9 cellular contexts compared by ENCODE assay signal in genomic region chr5:179061025-179061424, GRCh38. TPM values are rescaled to one million over a fixed set of nuclear protein-coding genes. Genes with fewer than 3 reads are reported as not detected.
DNase-seq lines count a peak whose midpoint lies in the region; ATAC-seq, FAIRE-seq and TF ChIP-seq lines count a peak whose summit lies in the region.
"Had no signal": no experiment of that assay in that cellular context is flagged by ENCODE, and none has a peak within 500 bp of the region (broad histone marks: within the 10 kb centered on the region; RNA-seq: fewer than 3 reads in every experiment).

No MANE protein-coding gene starts in this region.

- H3K27ac Mint-ChIP-seq in activated naive CD4-positive, alpha-beta T cell treated with anti-CD3 and anti-CD28 coated beads for 36 hours = peak overlapping the region; percentile 51

- CTCF ChIA-PET in activated naive CD4-positive, alpha-beta T cell treated with anti-CD3 and anti-CD28 coated beads for 36 hours (lab: Charles Lee) = no interaction called here

- no peak for TF ChIP-seq POLR2A in tibial nerve (IDR thresholded peaks at IDR 0.05)

- H3K9me3 ChIP-seq in mucosa of rectum (ENCODE audit: control insufficient read depth in 2 of 2, low read length in 2 of 2) (peaks cover 1 to 3% of the 10 kb centered on the region in 2 donors), tibial nerve (peaks cover 0 to 25% (median 3%) of the 10 kb centered on the region in 4 donors)

- H3K4me1 Mint-ChIP-seq in activated naive CD4-positive, alpha-beta T cell treated with anti-CD3 and anti-CD28 coated beads for 36 hours (ENCODE audit: low read depth) = peaks cover 15% of the 10 kb centered on the region

- ATAC-seq in HG03097 (IDR thresholded peaks at IDR 0.05; ENCODE audit: low FRiP score, unreplicated experiment) = no peak

- H3K36me3 Mint-ChIP-seq in activated naive CD4-positive, alpha-beta T cell treated with anti-CD3 and anti-CD28 coated beads for 36 hours (ENCODE audit: low read depth) = peaks cover 47% of the 10 kb centered on the region

- TF ChIP-seq EP300 in tibial nerve (IDR thresholded peaks at IDR 0.05) = no peak

- no peaks in the 10 kb centered on the region for H3K27me3 Mint-ChIP-seq in activated naive CD4-positive, alpha-beta T cell treated with anti-CD3 and anti-CD28 coated beads for 36 hours (ENCODE audit: low read depth)

- H3K36me3 ChIP-seq in mucosa of rectum (ENCODE audit: control insufficient read depth in 2 of 2, insufficient read depth in 2 of 2, low read length in 2 of 2) = peaks cover 2 to 3% of the 10 kb centered on the region in 2 donors
- peaks cover 0 to 43% (median 0%) of the 10 kb centered on the region in 3 donors for H3K36me3 ChIP-seq in tibial nerve

- intact Hi-C loops in activated naive CD4-positive, alpha-beta T cell treated with anti-CD3 and anti-CD28 coated beads for 36 hours (cut with micrococcal nuclease) = loop anchor here (2.0 kb wide), 2 partner anchors 82 to 166 kb away; partner anchors contain the start of gene ZFP2

- DNase-seq in activated naive CD4-positive, alpha-beta T cell treated with anti-CD3 and anti-CD28 coated beads for 36 hours = no peak
- DNase-seq in activated naive CD4-positive, alpha-beta T cell (lab: John Stamatoyannopoulos, UW) = no peak
- DNase-seq in choroid plexus epithelial cell (ENCODE audit: low read depth) (no peak), tibial nerve (ENCODE audit: low spot score in 2 of 2) (no peak), frontal cortex (ENCODE audit: low spot score in 2 of 2) (no peak), superior temporal gyrus (ENCODE audit: extremely low spot score) (no peak)
- DNase-seq: NCI-H1048 had no signal

- peak overlapping the region; percentile 87 for H3K4me3 Mint-ChIP-seq in activated naive CD4-positive, alpha-beta T cell treated with anti-CD3 and anti-CD28 coated beads for 36 hours

- FAIRE-seq in frontal cortex (lab: Jason Lieb, UNC) = no peak

- H3K27ac ChIP-seq in mucosa of rectum (ENCODE audit: low read depth in 2 of 2, low read length in 2 of 2) (no peak overlapping the region), tibial nerve (peak overlapping the region in 3 of 4 donors; percentile 78 to 87 (median 79))

- peaks cover 0 to 3% of the 10 kb centered on the region in 2 donors for H3K4me1 ChIP-seq in mucosa of rectum (ENCODE audit: control insufficient read depth in 2 of 2, insufficient read depth in 2 of 2, low read length in 2 of 2)
- H3K4me1 ChIP-seq in tibial nerve = peaks cover 0 to 18% (median 8%) of the 10 kb centered on the region in 4 donors

- H3K27me3 ChIP-seq in mucosa of rectum (ENCODE audit: control insufficient read depth in 2 of 2, insufficient read depth in 2 of 2, low read length in 2 of 2) = no peaks in the 10 kb centered on the region
- no peaks in the 10 kb centered on the region for H3K27me3 ChIP-seq in tibial nerve

- peak overlapping the region; percentile 82 for H3K4me3 ChIP-seq in choroid plexus epithelial cell (ENCODE audit: low read depth, low read length)
- peak overlapping the region; percentile 75 to 80 for H3K4me3 ChIP-seq in mucosa of rectum (ENCODE audit: low read length in 2 of 2)
- peak overlapping the region; percentile 79 to 91 (median 87) for H3K4me3 ChIP-seq in tibial nerve

- TF ChIP-seq CTCF in choroid plexus epithelial cell (conservative IDR thresholded peaks at IDR 0.05; ENCODE audit: low read depth, low read length) = no peak
- TF ChIP-seq CTCF in tibial nerve (IDR thresholded peaks at IDR 0.05) = no peak

- peak overlapping the region; percentile 63 to 69 for H3K9ac ChIP-seq in mucosa of rectum (ENCODE audit: low read depth in 1 of 2, low read length in 2 of 2)

- H3K9me3 Mint-ChIP-seq in activated naive CD4-positive, alpha-beta T cell treated with anti-CD3 and anti-CD28 coated beads for 36 hours = peaks cover 25% of the 10 kb centered on the region

- WGBS in tibial nerve, 2 donors = 79 to 89% methylated on average over 19 of the region's 19 CpGs

RNA-seq across cellular contexts. Expression of gene ZNF354C, which starts 0.9 kb away (rescaled TPM):
- total RNA-seq in activated naive CD4-positive, alpha-beta T cell treated with anti-CD3 and anti-CD28 coated beads for 36 hours = 1 to 10 TPM; 5.8 to 6.1 TPM
- 1 to 10 TPM; 7.0 to 9.9 (median 9.2) TPM for total RNA-seq in tibial nerve
- 55.0 TPM for total RNA-seq in frontal cortex

RNA-seq across cellular contexts. Expression of gene ZNF879, which starts 37.4 kb away (rescaled TPM):
- total RNA-seq in activated naive CD4-positive, alpha-beta T cell treated with anti-CD3 and anti-CD28 coated beads for 36 hours = 1 to 10 TPM; 1.8 to 2.0 TPM
- total RNA-seq in tibial nerve (10 to 100 TPM in 1 of 4 donors, 1 to 10 TPM in 3; 1.8 to 11.2 (median 4.5) TPM), frontal cortex (16.7 TPM)

Comparison
In these comparisons a context has a peak if more than half of its experiments do, and no peak if none do; other contexts are left out.
1. H3K27ac ChIP-seq: peak in tibial nerve (3 of 4); none in mucosa of rectum (0 of 2).
2. Peak in every context shown above with its lines, with median percentiles within 50 percentile points of each other: H3K4me3 ChIP-seq.